ENCODE assay signal across 1 cellular context in the genomic region with DNA sequence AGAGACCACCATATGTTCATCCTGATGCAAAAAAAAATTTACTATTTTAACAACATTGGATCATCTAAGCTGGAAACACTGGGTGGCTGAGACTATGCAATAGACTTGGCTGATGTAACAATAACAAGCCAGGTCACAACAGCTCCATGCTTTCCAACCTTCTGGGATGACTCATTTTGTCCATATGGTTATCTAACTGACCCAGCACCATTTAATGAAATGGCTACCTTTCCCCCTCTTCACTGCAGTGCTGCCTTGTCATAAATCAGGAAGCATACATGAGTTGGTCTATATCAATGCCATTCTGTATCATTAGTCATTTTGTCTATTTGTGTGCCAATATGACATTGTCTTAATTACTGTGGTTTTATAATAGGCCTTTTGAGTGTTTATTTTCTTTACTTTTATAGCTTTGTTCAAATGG.
TF ChIP-seq lines count a peak whose summit lies in the region.

No MANE protein-coding gene starts in this region.

TF ChIP-seq in K562, 482 proteins besides CTCF, POLR2A, EP300 and RAD21 (continued from another document and continues in another):
- TF ChIP-seq, protein P1, sequence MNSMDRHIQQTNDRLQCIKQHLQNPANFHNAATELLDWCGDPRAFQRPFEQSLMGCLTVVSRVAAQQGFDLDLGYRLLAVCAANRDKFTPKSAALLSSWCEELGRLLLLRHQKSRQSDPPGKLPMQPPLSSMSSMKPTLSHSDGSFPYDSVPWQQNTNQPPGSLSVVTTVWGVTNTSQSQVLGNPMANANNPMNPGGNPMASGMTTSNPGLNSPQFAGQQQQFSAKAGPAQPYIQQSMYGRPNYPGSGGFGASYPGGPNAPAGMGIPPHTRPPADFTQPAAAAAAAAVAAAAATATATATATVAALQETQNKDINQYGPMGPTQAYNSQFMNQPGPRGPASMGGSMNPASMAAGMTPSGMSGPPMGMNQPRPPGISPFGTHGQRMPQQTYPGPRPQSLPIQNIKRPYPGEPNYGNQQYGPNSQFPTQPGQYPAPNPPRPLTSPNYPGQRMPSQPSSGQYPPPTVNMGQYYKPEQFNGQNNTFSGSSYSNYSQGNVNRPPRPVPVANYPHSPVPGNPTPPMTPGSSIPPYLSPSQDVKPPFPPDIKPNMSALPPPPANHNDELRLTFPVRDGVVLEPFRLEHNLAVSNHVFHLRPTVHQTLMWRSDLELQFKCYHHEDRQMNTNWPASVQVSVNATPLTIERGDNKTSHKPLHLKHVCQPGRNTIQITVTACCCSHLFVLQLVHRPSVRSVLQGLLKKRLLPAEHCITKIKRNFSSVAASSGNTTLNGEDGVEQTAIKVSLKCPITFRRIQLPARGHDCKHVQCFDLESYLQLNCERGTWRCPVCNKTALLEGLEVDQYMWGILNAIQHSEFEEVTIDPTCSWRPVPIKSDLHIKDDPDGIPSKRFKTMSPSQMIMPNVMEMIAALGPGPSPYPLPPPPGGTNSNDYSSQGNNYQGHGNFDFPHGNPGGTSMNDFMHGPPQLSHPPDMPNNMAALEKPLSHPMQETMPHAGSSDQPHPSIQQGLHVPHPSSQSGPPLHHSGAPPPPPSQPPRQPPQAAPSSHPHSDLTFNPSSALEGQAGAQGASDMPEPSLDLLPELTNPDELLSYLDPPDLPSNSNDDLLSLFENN (IDR thresholded peaks at IDR 0.05; ENCODE audit: low read depth in 2 of 2, low read length in 2 of 2), result peak in 1 of 2 experiments; percentile 55; a peak in 1 of 4 replicates
- peak; percentile 32; the same call in 1 of the 2 replicates for TF ChIP-seq L3MBTL2 (IDR thresholded peaks at IDR 0.05)
- TF ChIP-seq JUNB (CRISPR knock-in tag; conservative IDR thresholded peaks at IDR 0.05), result peak; percentile 74
- TF ChIP-seq CBFA2T2 (conservative IDR thresholded peaks at IDR 0.05), result peak; percentile 78
- no peak for TF ChIP-seq KDM2B (CRISPR knock-in tag; IDR thresholded peaks at IDR 0.05)
- peak; percentile 92 for TF ChIP-seq DPF2 (IDR thresholded peaks at IDR 0.05)
- TF ChIP-seq RBM39 (optimal IDR thresholded peaks at IDR 0.05; ENCODE audit: low read depth, low read length), result no peak
- TF ChIP-seq XRCC3 (IDR thresholded peaks at IDR 0.05), result no peak
- no peak for TF ChIP-seq BRCA1 (IDR thresholded peaks at IDR 0.05)
- no peak for TF ChIP-seq BRCA1 (CRISPR knock-in tag; IDR thresholded peaks at IDR 0.05)
- peak; percentile 54 for TF ChIP-seq POLR2H (tag; IDR thresholded peaks at IDR 0.05; ENCODE audit: low read depth)
- peak; percentile 49; the same call in 1 of the 2 replicates for TF ChIP-seq NCOA1 (IDR thresholded peaks at IDR 0.05; ENCODE audit: low read depth)
- TF ChIP-seq, protein P2, sequence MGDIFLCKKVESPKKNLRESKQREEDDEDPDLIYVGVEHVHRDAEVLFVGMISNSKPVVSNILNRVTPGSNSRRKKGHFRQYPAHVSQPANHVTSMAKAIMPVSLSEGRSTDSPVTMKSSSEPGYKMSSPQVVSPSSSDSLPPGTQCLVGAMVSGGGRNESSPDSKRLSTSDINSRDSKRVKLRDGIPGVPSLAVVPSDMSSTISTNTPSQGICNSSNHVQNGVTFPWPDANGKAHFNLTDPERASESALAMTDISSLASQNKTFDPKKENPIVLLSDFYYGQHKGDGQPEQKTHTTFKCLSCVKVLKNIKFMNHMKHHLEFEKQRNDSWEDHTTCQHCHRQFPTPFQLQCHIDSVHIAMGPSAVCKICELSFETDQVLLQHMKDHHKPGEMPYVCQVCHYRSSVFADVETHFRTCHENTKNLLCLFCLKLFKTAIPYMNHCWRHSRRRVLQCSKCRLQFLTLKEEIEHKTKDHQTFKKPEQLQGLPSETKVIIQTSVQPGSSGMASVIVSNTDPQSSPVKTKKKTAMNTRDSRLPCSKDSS (IDR thresholded peaks at IDR 0.05; ENCODE audit: low read depth, partially characterized antibody), result no peak
- TF ChIP-seq, protein P3, sequence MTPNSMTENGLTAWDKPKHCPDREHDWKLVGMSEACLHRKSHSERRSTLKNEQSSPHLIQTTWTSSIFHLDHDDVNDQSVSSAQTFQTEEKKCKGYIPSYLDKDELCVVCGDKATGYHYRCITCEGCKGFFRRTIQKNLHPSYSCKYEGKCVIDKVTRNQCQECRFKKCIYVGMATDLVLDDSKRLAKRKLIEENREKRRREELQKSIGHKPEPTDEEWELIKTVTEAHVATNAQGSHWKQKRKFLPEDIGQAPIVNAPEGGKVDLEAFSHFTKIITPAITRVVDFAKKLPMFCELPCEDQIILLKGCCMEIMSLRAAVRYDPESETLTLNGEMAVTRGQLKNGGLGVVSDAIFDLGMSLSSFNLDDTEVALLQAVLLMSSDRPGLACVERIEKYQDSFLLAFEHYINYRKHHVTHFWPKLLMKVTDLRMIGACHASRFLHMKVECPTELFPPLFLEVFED (CRISPR knock-in tag; conservative IDR thresholded peaks at IDR 0.05), result no peak
- TF ChIP-seq, protein P4, sequence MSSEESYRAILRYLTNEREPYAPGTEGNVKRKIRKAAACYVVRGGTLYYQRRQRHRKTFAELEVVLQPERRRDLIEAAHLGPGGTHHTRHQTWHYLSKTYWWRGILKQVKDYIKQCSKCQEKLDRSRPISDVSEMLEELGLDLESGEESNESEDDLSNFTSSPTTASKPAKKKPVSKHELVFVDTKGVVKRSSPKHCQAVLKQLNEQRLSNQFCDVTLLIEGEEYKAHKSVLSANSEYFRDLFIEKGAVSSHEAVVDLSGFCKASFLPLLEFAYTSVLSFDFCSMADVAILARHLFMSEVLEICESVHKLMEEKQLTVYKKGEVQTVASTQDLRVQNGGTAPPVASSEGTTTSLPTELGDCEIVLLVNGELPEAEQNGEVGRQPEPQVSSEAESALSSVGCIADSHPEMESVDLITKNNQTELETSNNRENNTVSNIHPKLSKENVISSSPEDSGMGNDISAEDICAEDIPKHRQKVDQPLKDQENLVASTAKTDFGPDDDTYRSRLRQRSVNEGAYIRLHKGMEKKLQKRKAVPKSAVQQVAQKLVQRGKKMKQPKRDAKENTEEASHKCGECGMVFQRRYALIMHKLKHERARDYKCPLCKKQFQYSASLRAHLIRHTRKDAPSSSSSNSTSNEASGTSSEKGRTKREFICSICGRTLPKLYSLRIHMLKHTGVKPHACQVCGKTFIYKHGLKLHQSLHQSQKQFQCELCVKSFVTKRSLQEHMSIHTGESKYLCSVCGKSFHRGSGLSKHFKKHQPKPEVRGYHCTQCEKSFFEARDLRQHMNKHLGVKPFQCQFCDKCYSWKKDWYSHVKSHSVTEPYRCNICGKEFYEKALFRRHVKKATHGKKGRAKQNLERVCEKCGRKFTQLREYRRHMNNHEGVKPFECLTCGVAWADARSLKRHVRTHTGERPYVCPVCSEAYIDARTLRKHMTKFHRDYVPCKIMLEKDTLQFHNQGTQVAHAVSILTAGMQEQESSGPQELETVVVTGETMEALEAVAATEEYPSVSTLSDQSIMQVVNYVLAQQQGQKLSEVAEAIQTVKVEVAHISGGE (CRISPR knock-in tag; IDR thresholded peaks at IDR 0.05), result 0 out of 6 replicates have a peak, but pooled peaks of 1 of the 3 experiments have one; percentile 35
- TF ChIP-seq, protein P5, sequence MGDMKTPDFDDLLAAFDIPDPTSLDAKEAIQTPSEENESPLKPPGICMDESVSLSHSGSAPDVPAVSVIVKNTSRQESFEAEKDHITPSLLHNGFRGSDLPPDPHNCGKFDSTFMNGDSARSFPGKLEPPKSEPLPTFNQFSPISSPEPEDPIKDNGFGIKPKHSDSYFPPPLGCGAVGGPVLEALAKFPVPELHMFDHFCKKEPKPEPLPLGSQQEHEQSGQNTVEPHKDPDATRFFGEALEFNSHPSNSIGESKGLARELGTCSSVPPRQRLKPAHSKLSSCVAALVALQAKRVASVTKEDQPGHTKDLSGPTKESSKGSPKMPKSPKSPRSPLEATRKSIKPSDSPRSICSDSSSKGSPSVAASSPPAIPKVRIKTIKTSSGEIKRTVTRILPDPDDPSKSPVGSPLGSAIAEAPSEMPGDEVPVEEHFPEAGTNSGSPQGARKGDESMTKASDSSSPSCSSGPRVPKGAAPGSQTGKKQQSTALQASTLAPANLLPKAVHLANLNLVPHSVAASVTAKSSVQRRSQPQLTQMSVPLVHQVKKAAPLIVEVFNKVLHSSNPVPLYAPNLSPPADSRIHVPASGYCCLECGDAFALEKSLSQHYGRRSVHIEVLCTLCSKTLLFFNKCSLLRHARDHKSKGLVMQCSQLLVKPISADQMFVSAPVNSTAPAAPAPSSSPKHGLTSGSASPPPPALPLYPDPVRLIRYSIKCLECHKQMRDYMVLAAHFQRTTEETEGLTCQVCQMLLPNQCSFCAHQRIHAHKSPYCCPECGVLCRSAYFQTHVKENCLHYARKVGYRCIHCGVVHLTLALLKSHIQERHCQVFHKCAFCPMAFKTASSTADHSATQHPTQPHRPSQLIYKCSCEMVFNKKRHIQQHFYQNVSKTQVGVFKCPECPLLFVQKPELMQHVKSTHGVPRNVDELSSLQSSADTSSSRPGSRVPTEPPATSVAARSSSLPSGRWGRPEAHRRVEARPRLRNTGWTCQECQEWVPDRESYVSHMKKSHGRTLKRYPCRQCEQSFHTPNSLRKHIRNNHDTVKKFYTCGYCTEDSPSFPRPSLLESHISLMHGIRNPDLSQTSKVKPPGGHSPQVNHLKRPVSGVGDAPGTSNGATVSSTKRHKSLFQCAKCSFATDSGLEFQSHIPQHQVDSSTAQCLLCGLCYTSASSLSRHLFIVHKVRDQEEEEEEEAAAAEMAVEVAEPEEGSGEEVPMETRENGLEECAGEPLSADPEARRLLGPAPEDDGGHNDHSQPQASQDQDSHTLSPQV (IDR thresholded peaks at IDR 0.05), result peak; percentile 24; the same call in 1 of the 2 replicates
- TF ChIP-seq SMAD4 (CRISPR knock-in tag; conservative IDR thresholded peaks at IDR 0.05), result peak; percentile 37; the same call in 1 of the 2 replicates
- TF ChIP-seq NFATC3 (IDR thresholded peaks at IDR 0.05), result peak; percentile 96
- no peak for TF ChIP-seq HIVEP1 (CRISPR knock-in tag; IDR thresholded peaks at IDR 0.05)
- no peak for TF ChIP-seq HOXB6 (CRISPR knock-in tag; IDR thresholded peaks at IDR 0.05; ENCODE audit: borderline replicate concordance)
- TF ChIP-seq, protein P6, sequence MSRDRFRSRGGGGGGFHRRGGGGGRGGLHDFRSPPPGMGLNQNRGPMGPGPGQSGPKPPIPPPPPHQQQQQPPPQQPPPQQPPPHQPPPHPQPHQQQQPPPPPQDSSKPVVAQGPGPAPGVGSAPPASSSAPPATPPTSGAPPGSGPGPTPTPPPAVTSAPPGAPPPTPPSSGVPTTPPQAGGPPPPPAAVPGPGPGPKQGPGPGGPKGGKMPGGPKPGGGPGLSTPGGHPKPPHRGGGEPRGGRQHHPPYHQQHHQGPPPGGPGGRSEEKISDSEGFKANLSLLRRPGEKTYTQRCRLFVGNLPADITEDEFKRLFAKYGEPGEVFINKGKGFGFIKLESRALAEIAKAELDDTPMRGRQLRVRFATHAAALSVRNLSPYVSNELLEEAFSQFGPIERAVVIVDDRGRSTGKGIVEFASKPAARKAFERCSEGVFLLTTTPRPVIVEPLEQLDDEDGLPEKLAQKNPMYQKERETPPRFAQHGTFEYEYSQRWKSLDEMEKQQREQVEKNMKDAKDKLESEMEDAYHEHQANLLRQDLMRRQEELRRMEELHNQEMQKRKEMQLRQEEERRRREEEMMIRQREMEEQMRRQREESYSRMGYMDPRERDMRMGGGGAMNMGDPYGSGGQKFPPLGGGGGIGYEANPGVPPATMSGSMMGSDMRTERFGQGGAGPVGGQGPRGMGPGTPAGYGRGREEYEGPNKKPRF (IDR thresholded peaks at IDR 0.05; ENCODE audit: low read depth, low read length), result no peak
- peak; percentile 67 for TF ChIP-seq MTA2 (IDR thresholded peaks at IDR 0.05; ENCODE audit: low read depth)
- peak; percentile 93 to 94 for TF ChIP-seq TRIM24 (IDR thresholded peaks at IDR 0.05)
- TF ChIP-seq ZBTB1 (CRISPR knock-in tag; IDR thresholded peaks at IDR 0.05; ENCODE audit: borderline replicate concordance, low read depth), result no peak
- no peak for TF ChIP-seq MCM5 (IDR thresholded peaks at IDR 0.05; ENCODE audit: low read depth)
- TF ChIP-seq TCF3 (CRISPR knock-in tag; IDR thresholded peaks at IDR 0.05), result peak; percentile 79
- TF ChIP-seq KLF16 (IDR thresholded peaks at IDR 0.05), result 0 out of 2 replicates have a peak, but pooled peaks have one; percentile 9
- peak; percentile 42 for TF ChIP-seq CCNT2 (IDR thresholded peaks at IDR 0.05; ENCODE audit: borderline replicate concordance, extremely low read depth, insufficient read length, low read depth, low read length)
- peak; percentile 83 for TF ChIP-seq CEBPB (tag; IDR thresholded peaks at IDR 0.05)
- TF ChIP-seq ZNF696 (CRISPR knock-in tag; conservative IDR thresholded peaks at IDR 0.05), result no peak
- TF ChIP-seq SMARCA5 (IDR thresholded peaks at IDR 0.05), result no peak
- TF ChIP-seq MCM2 (IDR thresholded peaks at IDR 0.05; ENCODE audit: low read depth), result no peak
- TF ChIP-seq, protein P7, sequence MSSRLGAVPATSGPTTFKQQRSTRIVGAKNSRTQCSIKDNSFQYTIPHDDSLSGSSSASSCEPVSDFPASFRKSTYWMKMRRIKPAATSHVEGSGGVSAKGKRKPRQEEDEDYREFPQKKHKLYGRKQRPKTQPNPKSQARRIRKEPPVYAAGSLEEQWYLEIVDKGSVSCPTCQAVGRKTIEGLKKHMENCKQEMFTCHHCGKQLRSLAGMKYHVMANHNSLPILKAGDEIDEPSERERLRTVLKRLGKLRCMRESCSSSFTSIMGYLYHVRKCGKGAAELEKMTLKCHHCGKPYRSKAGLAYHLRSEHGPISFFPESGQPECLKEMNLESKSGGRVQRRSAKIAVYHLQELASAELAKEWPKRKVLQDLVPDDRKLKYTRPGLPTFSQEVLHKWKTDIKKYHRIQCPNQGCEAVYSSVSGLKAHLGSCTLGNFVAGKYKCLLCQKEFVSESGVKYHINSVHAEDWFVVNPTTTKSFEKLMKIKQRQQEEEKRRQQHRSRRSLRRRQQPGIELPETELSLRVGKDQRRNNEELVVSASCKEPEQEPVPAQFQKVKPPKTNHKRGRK (tag; IDR thresholded peaks at IDR 0.05), result no peak
- TF ChIP-seq BCL6 (CRISPR knock-in tag; IDR thresholded peaks at IDR 0.05), result no peak
- 0 out of 2 replicates have a peak, but pooled peaks have one; percentile 21 for TF ChIP-seq BACH1 (tag; IDR thresholded peaks at IDR 0.05)
- TF ChIP-seq MECOM (CRISPR knock-in tag; IDR thresholded peaks at IDR 0.05), result no peak
- no peak for TF ChIP-seq HNRNPL (IDR thresholded peaks at IDR 0.05; ENCODE audit: low read depth, low read length)
- no peak for TF ChIP-seq ETV5 (CRISPR knock-in tag; IDR thresholded peaks at IDR 0.05; ENCODE audit: low read depth)
- no peak for TF ChIP-seq FOXA1 (IDR thresholded peaks at IDR 0.05; ENCODE audit: borderline replicate concordance)
- TF ChIP-seq TCFL5 (CRISPR knock-in tag; conservative IDR thresholded peaks at IDR 0.05), result no peak
- TF ChIP-seq HDAC1 (IDR thresholded peaks at IDR 0.05), result no peak
- TF ChIP-seq MAFF (IDR thresholded peaks at IDR 0.05; ENCODE audit: low read length), result no peak
- TF ChIP-seq PML (IDR thresholded peaks at IDR 0.05; ENCODE audit: low read length), result peak; percentile 58; the same call in 1 of the 2 replicates
- TF ChIP-seq ZNF780A (CRISPR knock-in tag; IDR thresholded peaks at IDR 0.05), result no peak
- no peak for TF ChIP-seq CHD1 (IDR thresholded peaks at IDR 0.05; ENCODE audit: low read length)
- no peak for TF ChIP-seq KLF6 (CRISPR knock-in tag; IDR thresholded peaks at IDR 0.05; ENCODE audit: borderline replicate concordance)
